1 cellular context compared by ENCODE assay signal in genomic region chr20:4592316-4593148, GRCh38.
TF ChIP-seq lines count a peak whose summit lies in the region.

No MANE protein-coding gene starts in this region.

TF ChIP-seq in HepG2, 621 proteins besides CTCF, POLR2A, EP300 and RAD21 (continued from another document and continues in another):
- peak; percentile 49 for TF ChIP-seq CBX1 (IDR thresholded peaks at IDR 0.05; ENCODE audit: low read depth)
- TF ChIP-seq, protein P1, sequence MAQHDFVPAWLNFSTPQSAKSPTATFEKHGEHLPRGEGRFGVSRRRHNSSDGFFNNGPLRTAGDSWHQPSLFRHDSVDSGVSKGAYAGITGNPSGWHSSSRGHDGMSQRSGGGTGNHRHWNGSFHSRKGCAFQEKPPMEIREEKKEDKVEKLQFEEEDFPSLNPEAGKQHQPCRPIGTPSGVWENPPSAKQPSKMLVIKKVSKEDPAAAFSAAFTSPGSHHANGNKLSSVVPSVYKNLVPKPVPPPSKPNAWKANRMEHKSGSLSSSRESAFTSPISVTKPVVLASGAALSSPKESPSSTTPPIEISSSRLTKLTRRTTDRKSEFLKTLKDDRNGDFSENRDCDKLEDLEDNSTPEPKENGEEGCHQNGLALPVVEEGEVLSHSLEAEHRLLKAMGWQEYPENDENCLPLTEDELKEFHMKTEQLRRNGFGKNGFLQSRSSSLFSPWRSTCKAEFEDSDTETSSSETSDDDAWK (CRISPR knock-in tag; IDR thresholded peaks at IDR 0.05) = no peak
- no peak for TF ChIP-seq SKI (IDR thresholded peaks at IDR 0.05; ENCODE audit: partially characterized antibody)
- no peak for TF ChIP-seq KDM5B (CRISPR knock-in tag; IDR thresholded peaks at IDR 0.05; ENCODE audit: borderline replicate concordance)
- TF ChIP-seq DMAP1 (CRISPR knock-in tag; IDR thresholded peaks at IDR 0.05) = no peak
- no peak; the same call in none of the 2 replicates for TF ChIP-seq ZNF446 (CRISPR knock-in tag; IDR thresholded peaks at IDR 0.05)
- peak; percentile 53; the same call in 1 of the 2 replicates for TF ChIP-seq SMYD3 (CRISPR knock-in tag; IDR thresholded peaks at IDR 0.05)
- TF ChIP-seq HNRNPH1 (optimal IDR thresholded peaks at IDR 0.05; ENCODE audit: low read depth, low read length) = no peak
- TF ChIP-seq, protein P2, sequence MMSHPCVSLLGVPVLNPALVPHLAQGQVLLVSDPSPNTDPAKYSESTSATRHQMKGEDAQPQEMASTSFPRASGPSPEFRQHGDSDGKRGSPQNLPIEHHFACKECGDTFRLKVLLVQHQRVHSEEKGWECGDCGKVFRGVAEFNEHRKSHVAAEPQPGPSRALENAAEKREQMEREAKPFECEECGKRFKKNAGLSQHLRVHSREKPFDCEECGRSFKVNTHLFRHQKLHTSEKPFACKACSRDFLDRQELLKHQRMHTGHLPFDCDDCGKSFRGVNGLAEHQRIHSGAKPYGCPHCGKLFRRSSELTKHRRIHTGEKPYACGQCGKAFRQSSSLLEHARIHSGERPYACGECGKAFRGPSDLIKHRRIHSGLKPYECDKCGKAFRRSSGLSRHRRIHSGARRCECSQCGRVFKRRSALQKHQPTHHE (CRISPR knock-in tag; IDR thresholded peaks at IDR 0.05; ENCODE audit: borderline replicate concordance) = no peak
- peak; percentile 20 for TF ChIP-seq TEAD3 (CRISPR knock-in tag; optimal IDR thresholded peaks at IDR 0.05; ENCODE audit: borderline replicate concordance)
- no peak for TF ChIP-seq ZSCAN30 (CRISPR knock-in tag; IDR thresholded peaks at IDR 0.05)
- TF ChIP-seq CERS6 (CRISPR knock-in tag; IDR thresholded peaks at IDR 0.05) = no peak; the same call in 1 of the 2 replicates
- TF ChIP-seq ZNF737 (CRISPR knock-in tag; IDR thresholded peaks at IDR 0.05; ENCODE audit: borderline replicate concordance) = no peak
- TF ChIP-seq ZNF552 (CRISPR knock-in tag; IDR thresholded peaks at IDR 0.05; ENCODE audit: borderline replicate concordance) = peak; percentile 78; the same call in 1 of the 2 replicates
- TF ChIP-seq EZH2 (conservative IDR thresholded peaks at IDR 0.05; ENCODE audit: low read depth, low read length) = no peak
- TF ChIP-seq ZFX (CRISPR knock-in tag; IDR thresholded peaks at IDR 0.05; ENCODE audit: low read depth) = peak; percentile 44; the same call in 1 of the 2 replicates
- TF ChIP-seq SALL2 (CRISPR knock-in tag; IDR thresholded peaks at IDR 0.05) = peak; percentile 44; the same call in 1 of the 2 replicates
- TF ChIP-seq SMARCC2 (IDR thresholded peaks at IDR 0.05) = no peak
- TF ChIP-seq, protein P3, sequence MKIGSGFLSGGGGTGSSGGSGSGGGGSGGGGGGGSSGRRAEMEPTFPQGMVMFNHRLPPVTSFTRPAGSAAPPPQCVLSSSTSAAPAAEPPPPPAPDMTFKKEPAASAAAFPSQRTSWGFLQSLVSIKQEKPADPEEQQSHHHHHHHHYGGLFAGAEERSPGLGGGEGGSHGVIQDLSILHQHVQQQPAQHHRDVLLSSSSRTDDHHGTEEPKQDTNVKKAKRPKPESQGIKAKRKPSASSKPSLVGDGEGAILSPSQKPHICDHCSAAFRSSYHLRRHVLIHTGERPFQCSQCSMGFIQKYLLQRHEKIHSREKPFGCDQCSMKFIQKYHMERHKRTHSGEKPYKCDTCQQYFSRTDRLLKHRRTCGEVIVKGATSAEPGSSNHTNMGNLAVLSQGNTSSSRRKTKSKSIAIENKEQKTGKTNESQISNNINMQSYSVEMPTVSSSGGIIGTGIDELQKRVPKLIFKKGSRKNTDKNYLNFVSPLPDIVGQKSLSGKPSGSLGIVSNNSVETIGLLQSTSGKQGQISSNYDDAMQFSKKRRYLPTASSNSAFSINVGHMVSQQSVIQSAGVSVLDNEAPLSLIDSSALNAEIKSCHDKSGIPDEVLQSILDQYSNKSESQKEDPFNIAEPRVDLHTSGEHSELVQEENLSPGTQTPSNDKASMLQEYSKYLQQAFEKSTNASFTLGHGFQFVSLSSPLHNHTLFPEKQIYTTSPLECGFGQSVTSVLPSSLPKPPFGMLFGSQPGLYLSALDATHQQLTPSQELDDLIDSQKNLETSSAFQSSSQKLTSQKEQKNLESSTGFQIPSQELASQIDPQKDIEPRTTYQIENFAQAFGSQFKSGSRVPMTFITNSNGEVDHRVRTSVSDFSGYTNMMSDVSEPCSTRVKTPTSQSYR (CRISPR knock-in tag; IDR thresholded peaks at IDR 0.05; ENCODE audit: borderline replicate concordance) = peak; percentile 66; the same call in 1 of the 2 replicates
- peak; percentile 37; the same call in 1 of the 2 replicates for TF ChIP-seq NR2F6 (IDR thresholded peaks at IDR 0.05)
- TF ChIP-seq NR2F6 (CRISPR knock-in tag; IDR thresholded peaks at IDR 0.05) = 0 out of 2 replicates have a peak, but pooled peaks have one; percentile 7
- no peak for TF ChIP-seq SMAD3 (CRISPR knock-in tag; IDR thresholded peaks at IDR 0.05)
- peak; percentile 93 for TF ChIP-seq SAFB2 (CRISPR knock-in tag; IDR thresholded peaks at IDR 0.05; ENCODE audit: borderline replicate concordance, low read depth)
- TF ChIP-seq ZNF747 (CRISPR knock-in tag; IDR thresholded peaks at IDR 0.05; ENCODE audit: borderline replicate concordance) = no peak
- TF ChIP-seq, protein P4, sequence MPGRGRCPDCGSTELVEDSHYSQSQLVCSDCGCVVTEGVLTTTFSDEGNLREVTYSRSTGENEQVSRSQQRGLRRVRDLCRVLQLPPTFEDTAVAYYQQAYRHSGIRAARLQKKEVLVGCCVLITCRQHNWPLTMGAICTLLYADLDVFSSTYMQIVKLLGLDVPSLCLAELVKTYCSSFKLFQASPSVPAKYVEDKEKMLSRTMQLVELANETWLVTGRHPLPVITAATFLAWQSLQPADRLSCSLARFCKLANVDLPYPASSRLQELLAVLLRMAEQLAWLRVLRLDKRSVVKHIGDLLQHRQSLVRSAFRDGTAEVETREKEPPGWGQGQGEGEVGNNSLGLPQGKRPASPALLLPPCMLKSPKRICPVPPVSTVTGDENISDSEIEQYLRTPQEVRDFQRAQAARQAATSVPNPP (CRISPR knock-in tag; IDR thresholded peaks at IDR 0.05) = peak; percentile 70; the same call in 1 of the 2 replicates
- TF ChIP-seq ZFP36 (IDR thresholded peaks at IDR 0.05; ENCODE audit: borderline replicate concordance, low read depth, low read length, partially characterized antibody) = no peak
- no peak for TF ChIP-seq ZUFSP (CRISPR knock-in tag; IDR thresholded peaks at IDR 0.05; ENCODE audit: borderline replicate concordance)
- TF ChIP-seq ZNF724P (CRISPR knock-in tag; IDR thresholded peaks at IDR 0.05; ENCODE audit: borderline replicate concordance) = peak; percentile 74; the same call in 1 of the 2 replicates
- no peak for TF ChIP-seq NPAS2 (CRISPR knock-in tag; IDR thresholded peaks at IDR 0.05; ENCODE audit: borderline replicate concordance)
- TF ChIP-seq, protein P5, sequence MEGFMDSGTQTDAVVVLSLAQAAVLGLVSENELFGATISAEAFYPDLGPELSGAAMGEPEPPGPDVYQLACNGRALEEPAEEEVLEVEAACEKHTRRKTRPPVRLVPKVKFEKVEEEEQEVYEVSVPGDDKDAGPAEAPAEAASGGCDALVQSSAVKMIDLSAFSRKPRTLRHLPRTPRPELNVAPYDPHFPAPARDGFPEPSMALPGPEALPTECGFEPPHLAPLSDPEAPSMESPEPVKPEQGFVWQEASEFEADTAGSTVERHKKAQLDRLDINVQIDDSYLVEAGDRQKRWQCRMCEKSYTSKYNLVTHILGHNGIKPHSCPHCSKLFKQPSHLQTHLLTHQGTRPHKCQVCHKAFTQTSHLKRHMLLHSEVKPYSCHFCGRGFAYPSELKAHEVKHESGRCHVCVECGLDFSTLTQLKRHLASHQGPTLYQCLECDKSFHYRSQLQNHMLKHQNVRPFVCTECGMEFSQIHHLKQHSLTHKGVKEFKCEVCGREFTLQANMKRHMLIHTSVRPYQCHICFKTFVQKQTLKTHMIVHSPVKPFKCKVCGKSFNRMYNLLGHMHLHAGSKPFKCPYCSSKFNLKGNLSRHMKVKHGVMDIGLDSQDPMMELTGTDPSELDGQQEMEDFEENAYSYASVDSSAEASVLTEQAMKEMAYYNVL (CRISPR knock-in tag; IDR thresholded peaks at IDR 0.05; ENCODE audit: borderline replicate concordance) = no peak
- no peak for TF ChIP-seq TCF12 (IDR thresholded peaks at IDR 0.05)
- TF ChIP-seq TCF12 (CRISPR knock-in tag; IDR thresholded peaks at IDR 0.05) = 0 out of 2 replicates have a peak, but pooled peaks have one; percentile 51
- no peak for TF ChIP-seq NFATC3 (CRISPR knock-in tag; IDR thresholded peaks at IDR 0.05)
- no peak for TF ChIP-seq HHEX (CRISPR knock-in tag; IDR thresholded peaks at IDR 0.05)
- TF ChIP-seq TRIM22 (IDR thresholded peaks at IDR 0.05) = no peak
- peak; percentile 74 for TF ChIP-seq ARID5B (CRISPR knock-in tag; IDR thresholded peaks at IDR 0.05)
- TF ChIP-seq ZNF34 (CRISPR knock-in tag; IDR thresholded peaks at IDR 0.05; ENCODE audit: borderline replicate concordance) = peak; percentile 85; the same call in 1 of the 2 replicates
- TF ChIP-seq ZNF784 (CRISPR knock-in tag; IDR thresholded peaks at IDR 0.05; ENCODE audit: borderline replicate concordance) = peak; percentile 50; the same call in 1 of the 2 replicates
- TF ChIP-seq ATAD3A (CRISPR knock-in tag; IDR thresholded peaks at IDR 0.05) = no peak
- TF ChIP-seq CCDC6 (CRISPR knock-in tag; IDR thresholded peaks at IDR 0.05) = peak; percentile 84
- no peak for TF ChIP-seq ZNF660 (CRISPR knock-in tag; IDR thresholded peaks at IDR 0.05; ENCODE audit: borderline replicate concordance, low read depth)
- TF ChIP-seq ZNF615 (CRISPR knock-in tag; IDR thresholded peaks at IDR 0.05; ENCODE audit: borderline replicate concordance) = no peak
- no peak for TF ChIP-seq BRCA1 (CRISPR knock-in tag; IDR thresholded peaks at IDR 0.05)
- no peak for TF ChIP-seq DNMT3B (CRISPR knock-in tag; conservative IDR thresholded peaks at IDR 0.05)
- peak; percentile 65 for TF ChIP-seq HNRNPLL (IDR thresholded peaks at IDR 0.05; ENCODE audit: low read depth, low read length, poor library complexity, severe bottlenecking)
- TF ChIP-seq ZNF782 (CRISPR knock-in tag; IDR thresholded peaks at IDR 0.05; ENCODE audit: borderline replicate concordance) = peak; percentile 23; the same call in 1 of the 2 replicates
- no peak; the same call in 1 of the 2 replicates for TF ChIP-seq NFIB (CRISPR knock-in tag; IDR thresholded peaks at IDR 0.05; ENCODE audit: borderline replicate concordance)
- TF ChIP-seq ELF1 (CRISPR knock-in tag; IDR thresholded peaks at IDR 0.05) = no peak
- no peak for TF ChIP-seq POLR2AphosphoS5 (IDR thresholded peaks at IDR 0.05; ENCODE audit: low read depth, low read length)
- TF ChIP-seq MIXL1 (CRISPR knock-in tag; IDR thresholded peaks at IDR 0.05) = no peak
- TF ChIP-seq ZNF816 (CRISPR knock-in tag; IDR thresholded peaks at IDR 0.05; ENCODE audit: borderline replicate concordance) = no peak
